ENCODE assay signal across 15 cellular contexts in the genomic region with DNA sequence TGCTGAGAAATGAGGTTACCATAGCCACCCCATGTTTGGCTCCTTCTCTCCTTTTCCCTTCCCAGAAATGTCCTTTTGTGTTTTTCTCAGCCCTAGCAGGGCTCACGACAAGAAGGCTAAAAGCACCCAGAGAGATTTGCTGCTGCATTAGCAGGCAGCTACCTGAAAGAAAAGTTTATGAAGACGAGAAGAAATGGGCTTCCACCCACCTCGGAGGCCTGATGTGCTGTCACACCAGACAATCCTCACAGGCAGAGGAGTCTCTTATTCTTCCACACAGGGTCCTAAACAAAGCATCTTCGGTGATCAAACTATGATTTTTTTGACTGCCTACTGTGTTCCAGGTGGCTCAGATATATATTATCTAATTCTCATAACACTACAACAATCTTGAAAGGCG.
DNase-seq lines count a peak whose midpoint lies in the region; ATAC-seq and TF ChIP-seq lines count a peak whose summit lies in the region.
"Had no signal": no experiment of that assay in that cellular context is flagged by ENCODE, and none has a peak within 500 bp of the region (broad histone marks: within the 10 kb centered on the region; RNA-seq: fewer than 3 reads in every experiment).

No MANE protein-coding gene starts in this region.

- peak; percentile 35 for DNase-seq in Ammon's horn (ENCODE audit: low spot score)
- DNase-seq in medulla oblongata (ENCODE audit: extremely low spot score): peak; percentile 31
- no peak for DNase-seq in neural crest cell (ENCODE audit: low read depth, low spot score)
- DNase-seq in NCI-H1694 (lab: John Stamatoyannopoulos, UW): no peak
- no peak for DNase-seq in AG20443 (ENCODE audit: low spot score)
- DNase-seq: Caco-2; Calu3; CD4-positive, alpha-beta T cell; CD8-positive, alpha-beta T cell; DMS79 treated with DMSO at 0.1 percent for 48 hours; GF-D8 had no signal

- ATAC-seq in HG02571 (IDR thresholded peaks at IDR 0.05; ENCODE audit: unreplicated experiment): no peak
- ATAC-seq: A549; CD8-positive, alpha-beta T cell had no signal

- peaks cover 4% of the 10 kb centered on the region for H3K27me3 Mint-ChIP-seq in brain
- H3K27me3 Mint-ChIP-seq in neural crest cell (ENCODE audit: low read depth): no peaks in the 10 kb centered on the region

- no peaks in the 10 kb centered on the region for H3K9me3 Mint-ChIP-seq in brain
- no peaks in the 10 kb centered on the region for H3K9me3 Mint-ChIP-seq in neural crest cell
- H3K9me3 Mint-ChIP-seq: CD4-positive, alpha-beta T cell; CD8-positive, alpha-beta T cell had no signal

- peaks cover 80% of the 10 kb centered on the region for H3K4me1 Mint-ChIP-seq in brain
- peaks cover 20% of the 10 kb centered on the region for H3K4me1 Mint-ChIP-seq in neural crest cell
- H3K4me1 Mint-ChIP-seq: B cell had no signal

- H3K27ac Mint-ChIP-seq in brain (peak overlapping the region in 3 of 5 experiments; percentile 39 to 85 (median 76)), neural crest cell (ENCODE audit: unreplicated experiment) (peak overlapping the region; percentile 45)
- H3K27ac Mint-ChIP-seq: B cell; CD4-positive, alpha-beta T cell; CD8-positive, alpha-beta T cell had no signal

- TF ChIP-seq CTCF in brain (conservative IDR thresholded peaks at IDR 0.05): no peak
- no peak for TF ChIP-seq CTCF in neural crest cell (conservative IDR thresholded peaks at IDR 0.05)

- H3K36me3 Mint-ChIP-seq in brain (no peaks in the 10 kb centered on the region), neural crest cell (ENCODE audit: low read depth) (no peaks in the 10 kb centered on the region)
- H3K36me3 Mint-ChIP-seq: CD8-positive, alpha-beta T cell had no signal

- H3K4me3 Mint-ChIP-seq in brain (peak overlapping the region in 1 of 5 experiments; percentile 49), neural crest cell (no peak overlapping the region)
- H3K4me3 Mint-ChIP-seq: B cell; CD4-positive, alpha-beta T cell; CD8-positive, alpha-beta T cell had no signal

Comparison
In these comparisons a context has a peak if more than half of its experiments do, and no peak if none do; other contexts are left out.
1. DNase-seq: peak in Ammon's horn (single experiment) and medulla oblongata (single experiment); none in neural crest cell (single experiment), NCI-H1694 (single experiment) and AG20443 (single experiment).